In the genomic region with DNA sequence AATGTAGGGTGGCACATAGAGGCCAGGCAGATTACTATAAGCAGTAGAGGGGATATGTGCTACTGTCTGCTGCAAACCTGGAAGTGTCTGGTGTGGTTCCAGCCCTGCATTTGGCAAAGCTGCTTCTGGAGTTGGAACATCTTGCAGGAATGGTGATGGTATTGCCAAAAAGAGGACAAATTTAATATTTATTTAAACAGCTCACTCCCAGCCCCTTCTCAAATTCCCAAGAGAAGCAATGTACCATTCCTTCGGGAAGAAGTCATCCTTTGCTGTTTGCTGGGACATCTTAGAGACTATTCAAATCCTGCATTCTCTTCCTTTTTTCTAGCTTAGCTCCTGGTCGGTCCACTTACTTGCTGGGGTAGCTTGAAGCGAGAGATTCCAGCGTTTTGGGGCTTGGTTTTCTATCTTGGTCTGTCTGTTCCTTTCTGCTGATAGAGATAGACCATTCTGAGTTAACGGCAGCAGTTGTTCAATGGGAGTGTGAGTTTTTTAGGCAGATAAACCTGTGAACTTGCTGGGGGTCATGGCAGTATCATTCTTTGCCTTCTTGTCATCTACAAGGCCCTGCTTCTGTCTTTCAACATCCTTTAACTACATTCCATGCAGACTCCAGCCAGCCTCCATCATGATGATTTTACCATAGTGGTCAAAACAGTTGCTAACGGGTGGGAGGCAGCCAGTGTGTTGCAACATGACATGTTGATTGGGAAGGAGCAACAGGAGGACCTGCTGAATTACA, we compare ENCODE assay signal across 1 cellular context.
TF ChIP-seq lines count a peak whose summit lies in the region.

No MANE protein-coding gene starts in this region.

TF ChIP-seq in K562, 482 proteins besides CTCF, POLR2A, EP300 and RAD21 (continued from another document and continues in another):
- TF ChIP-seq, protein P1, sequence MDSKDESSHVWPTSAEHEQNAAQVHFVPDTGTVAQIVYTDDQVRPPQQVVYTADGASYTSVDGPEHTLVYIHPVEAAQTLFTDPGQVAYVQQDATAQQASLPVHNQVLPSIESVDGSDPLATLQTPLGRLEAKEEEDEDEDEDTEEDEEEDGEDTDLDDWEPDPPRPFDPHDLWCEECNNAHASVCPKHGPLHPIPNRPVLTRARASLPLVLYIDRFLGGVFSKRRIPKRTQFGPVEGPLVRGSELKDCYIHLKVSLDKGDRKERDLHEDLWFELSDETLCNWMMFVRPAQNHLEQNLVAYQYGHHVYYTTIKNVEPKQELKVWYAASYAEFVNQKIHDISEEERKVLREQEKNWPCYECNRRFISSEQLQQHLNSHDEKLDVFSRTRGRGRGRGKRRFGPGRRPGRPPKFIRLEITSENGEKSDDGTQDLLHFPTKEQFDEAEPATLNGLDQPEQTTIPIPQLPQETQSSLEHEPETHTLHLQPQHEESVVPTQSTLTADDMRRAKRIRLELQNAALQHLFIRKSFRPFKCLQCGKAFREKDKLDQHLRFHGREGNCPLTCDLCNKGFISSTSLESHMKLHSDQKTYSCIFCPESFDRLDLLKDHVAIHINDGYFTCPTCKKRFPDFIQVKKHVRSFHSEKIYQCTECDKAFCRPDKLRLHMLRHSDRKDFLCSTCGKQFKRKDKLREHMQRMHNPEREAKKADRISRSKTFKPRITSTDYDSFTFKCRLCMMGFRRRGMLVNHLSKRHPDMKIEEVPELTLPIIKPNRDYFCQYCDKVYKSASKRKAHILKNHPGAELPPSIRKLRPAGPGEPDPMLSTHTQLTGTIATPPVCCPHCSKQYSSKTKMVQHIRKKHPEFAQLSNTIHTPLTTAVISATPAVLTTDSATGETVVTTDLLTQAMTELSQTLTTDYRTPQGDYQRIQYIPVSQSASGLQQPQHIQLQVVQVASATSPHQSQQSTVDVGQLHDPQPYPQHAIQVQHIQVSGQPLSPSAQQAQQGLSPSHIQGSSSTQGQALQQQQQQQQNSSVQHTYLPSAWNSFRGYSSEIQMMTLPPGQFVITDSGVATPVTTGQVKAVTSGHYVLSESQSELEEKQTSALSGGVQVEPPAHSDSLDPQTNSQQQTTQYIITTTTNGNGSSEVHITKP (IDR thresholded peaks at IDR 0.05; ENCODE audit: partially characterized antibody) = peak; percentile 94
- TF ChIP-seq FOSL1 (tag; conservative IDR thresholded peaks at IDR 0.05) (peak; percentile 49), NCOA1 (IDR thresholded peaks at IDR 0.05; ENCODE audit: low read depth) (peak; percentile 94; the same call in 1 of the 2 replicates), NFE2 (IDR thresholded peaks at IDR 0.05; ENCODE audit: low read depth) (peak; percentile 22; the same call in 1 of the 2 replicates), CCNT2 (IDR thresholded peaks at IDR 0.05; ENCODE audit: borderline replicate concordance, extremely low read depth, insufficient read length, low read depth, low read length) (peak; percentile 77), ZNF589 (CRISPR knock-in tag; IDR thresholded peaks at IDR 0.05; ENCODE audit: low read depth) (peak; percentile 58; the same call in 1 of the 2 replicates), POLR2AphosphoS5 (IDR thresholded peaks at IDR 0.05; ENCODE audit: control insufficient read depth, insufficient read depth, low read depth, low read length) (peak; percentile 98), NR2C1 (IDR thresholded peaks at IDR 0.05) (peak; percentile 83), NR2C1 (tag; IDR thresholded peaks at IDR 0.05) (peak; percentile 87), CREB1 (IDR thresholded peaks at IDR 0.05) (peak; percentile 76; the same call in 1 of the 2 replicates), CREB1 (CRISPR knock-in tag; IDR thresholded peaks at IDR 0.05) (no peak), NBN (IDR thresholded peaks at IDR 0.05; ENCODE audit: low read depth) (peak; percentile 93), KAT2B (IDR thresholded peaks at IDR 0.05; ENCODE audit: low read depth, low read length) (no peak), SMARCE1 (IDR thresholded peaks at IDR 0.05) (peak; percentile 86; the same call in 1 of the 2 replicates), BRF1 (IDR thresholded peaks at IDR 0.05; ENCODE audit: borderline replicate concordance, extremely low read depth, insufficient read length) (no peak), SMARCC2 (IDR thresholded peaks at IDR 0.05; ENCODE audit: low read depth) (peak; percentile 49; the same call in 1 of the 2 replicates), PURB (CRISPR knock-in tag; IDR thresholded peaks at IDR 0.05; ENCODE audit: low read depth) (no peak), MEF2D (tag; conservative IDR thresholded peaks at IDR 0.05; ENCODE audit: low read depth) (0 out of 2 replicates have a peak, but pooled peaks have one; percentile 62), ATF1 (CRISPR knock-in tag; IDR thresholded peaks at IDR 0.05) (no peak), ATF1 (tag; IDR thresholded peaks at IDR 0.05) (peak; percentile 29; the same call in 1 of the 2 replicates), CEBPG (CRISPR knock-in tag; IDR thresholded peaks at IDR 0.05) (peak; percentile 89), CEBPG (tag; conservative IDR thresholded peaks at IDR 0.05 in 1 of 2, IDR thresholded peaks at IDR 0.05 in 1 of 2) (peak; percentile 51 to 59; a peak in 3 of 4 replicates), CBX3 (IDR thresholded peaks at IDR 0.05; ENCODE audit: borderline replicate concordance in 1 of 2, low read length in 2 of 2) (peak in 1 of 2 experiments; percentile 64; a peak in 1 of 3 replicates), ZNF197 (CRISPR knock-in tag; IDR thresholded peaks at IDR 0.05; ENCODE audit: low read depth) (0 out of 2 replicates have a peak, but pooled peaks have one; percentile 55), MYC (IDR thresholded peaks at IDR 0.05; ENCODE audit: low read depth, low read length) (peak; percentile 21; the same call in 1 of the 2 replicates), MYC (CRISPR knock-in tag; IDR thresholded peaks at IDR 0.05; ENCODE audit: borderline replicate concordance, low read depth) (no peak), NCOA2 (IDR thresholded peaks at IDR 0.05; ENCODE audit: partially characterized antibody in 2 of 2) (peak; percentile 87 to 88), SPI1 (IDR thresholded peaks at IDR 0.05; ENCODE audit: borderline replicate concordance, low read depth, low read length) (peak; percentile 60; the same call in 1 of the 2 replicates), MTA2 (IDR thresholded peaks at IDR 0.05; ENCODE audit: low read depth) (peak; percentile 97), CBFA2T3 (IDR thresholded peaks at IDR 0.05) (peak; percentile 100), NR2C2 (CRISPR knock-in tag; IDR thresholded peaks at IDR 0.05) (0 out of 2 replicates have a peak, but pooled peaks have one; percentile 40), NR2C2 (tag; IDR thresholded peaks at IDR 0.05) (peak; percentile 76)
- TF ChIP-seq, protein P2, sequence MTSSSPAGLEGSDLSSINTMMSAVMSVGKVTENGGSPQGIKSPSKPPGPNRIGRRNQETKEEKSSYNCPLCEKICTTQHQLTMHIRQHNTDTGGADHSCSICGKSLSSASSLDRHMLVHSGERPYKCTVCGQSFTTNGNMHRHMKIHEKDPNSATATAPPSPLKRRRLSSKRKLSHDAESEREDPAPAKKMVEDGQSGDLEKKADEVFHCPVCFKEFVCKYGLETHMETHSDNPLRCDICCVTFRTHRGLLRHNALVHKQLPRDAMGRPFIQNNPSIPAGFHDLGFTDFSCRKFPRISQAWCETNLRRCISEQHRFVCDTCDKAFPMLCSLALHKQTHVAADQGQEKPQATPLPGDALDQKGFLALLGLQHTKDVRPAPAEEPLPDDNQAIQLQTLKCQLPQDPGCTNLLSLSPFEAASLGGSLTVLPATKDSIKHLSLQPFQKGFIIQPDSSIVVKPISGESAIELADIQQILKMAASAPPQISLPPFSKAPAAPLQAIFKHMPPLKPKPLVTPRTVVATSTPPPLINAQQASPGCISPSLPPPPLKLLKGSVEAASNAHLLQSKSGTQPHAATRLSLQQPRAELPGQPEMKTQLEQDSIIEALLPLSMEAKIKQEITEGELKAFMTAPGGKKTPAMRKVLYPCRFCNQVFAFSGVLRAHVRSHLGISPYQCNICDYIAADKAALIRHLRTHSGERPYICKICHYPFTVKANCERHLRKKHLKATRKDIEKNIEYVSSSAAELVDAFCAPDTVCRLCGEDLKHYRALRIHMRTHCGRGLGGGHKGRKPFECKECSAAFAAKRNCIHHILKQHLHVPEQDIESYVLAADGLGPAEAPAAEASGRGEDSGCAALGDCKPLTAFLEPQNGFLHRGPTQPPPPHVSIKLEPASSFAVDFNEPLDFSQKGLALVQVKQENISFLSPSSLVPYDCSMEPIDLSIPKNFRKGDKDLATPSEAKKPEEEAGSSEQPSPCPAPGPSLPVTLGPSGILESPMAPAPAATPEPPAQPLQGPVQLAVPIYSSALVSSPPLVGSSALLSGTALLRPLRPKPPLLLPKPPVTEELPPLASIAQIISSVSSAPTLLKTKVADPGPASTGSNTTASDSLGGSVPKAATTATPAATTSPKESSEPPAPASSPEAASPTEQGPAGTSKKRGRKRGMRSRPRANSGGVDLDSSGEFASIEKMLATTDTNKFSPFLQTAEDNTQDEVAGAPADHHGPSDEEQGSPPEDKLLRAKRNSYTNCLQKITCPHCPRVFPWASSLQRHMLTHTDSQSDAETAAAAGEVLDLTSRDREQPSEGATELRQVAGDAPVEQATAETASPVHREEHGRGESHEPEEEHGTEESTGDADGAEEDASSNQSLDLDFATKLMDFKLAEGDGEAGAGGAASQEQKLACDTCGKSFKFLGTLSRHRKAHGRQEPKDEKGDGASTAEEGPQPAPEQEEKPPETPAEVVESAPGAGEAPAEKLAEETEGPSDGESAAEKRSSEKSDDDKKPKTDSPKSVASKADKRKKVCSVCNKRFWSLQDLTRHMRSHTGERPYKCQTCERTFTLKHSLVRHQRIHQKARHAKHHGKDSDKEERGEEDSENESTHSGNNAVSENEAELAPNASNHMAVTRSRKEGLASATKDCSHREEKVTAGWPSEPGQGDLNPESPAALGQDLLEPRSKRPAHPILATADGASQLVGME (CRISPR knock-in tag; IDR thresholded peaks at IDR 0.05) = 0 out of 2 replicates have a peak, but pooled peaks have one; percentile 15
- TF ChIP-seq, protein P3, sequence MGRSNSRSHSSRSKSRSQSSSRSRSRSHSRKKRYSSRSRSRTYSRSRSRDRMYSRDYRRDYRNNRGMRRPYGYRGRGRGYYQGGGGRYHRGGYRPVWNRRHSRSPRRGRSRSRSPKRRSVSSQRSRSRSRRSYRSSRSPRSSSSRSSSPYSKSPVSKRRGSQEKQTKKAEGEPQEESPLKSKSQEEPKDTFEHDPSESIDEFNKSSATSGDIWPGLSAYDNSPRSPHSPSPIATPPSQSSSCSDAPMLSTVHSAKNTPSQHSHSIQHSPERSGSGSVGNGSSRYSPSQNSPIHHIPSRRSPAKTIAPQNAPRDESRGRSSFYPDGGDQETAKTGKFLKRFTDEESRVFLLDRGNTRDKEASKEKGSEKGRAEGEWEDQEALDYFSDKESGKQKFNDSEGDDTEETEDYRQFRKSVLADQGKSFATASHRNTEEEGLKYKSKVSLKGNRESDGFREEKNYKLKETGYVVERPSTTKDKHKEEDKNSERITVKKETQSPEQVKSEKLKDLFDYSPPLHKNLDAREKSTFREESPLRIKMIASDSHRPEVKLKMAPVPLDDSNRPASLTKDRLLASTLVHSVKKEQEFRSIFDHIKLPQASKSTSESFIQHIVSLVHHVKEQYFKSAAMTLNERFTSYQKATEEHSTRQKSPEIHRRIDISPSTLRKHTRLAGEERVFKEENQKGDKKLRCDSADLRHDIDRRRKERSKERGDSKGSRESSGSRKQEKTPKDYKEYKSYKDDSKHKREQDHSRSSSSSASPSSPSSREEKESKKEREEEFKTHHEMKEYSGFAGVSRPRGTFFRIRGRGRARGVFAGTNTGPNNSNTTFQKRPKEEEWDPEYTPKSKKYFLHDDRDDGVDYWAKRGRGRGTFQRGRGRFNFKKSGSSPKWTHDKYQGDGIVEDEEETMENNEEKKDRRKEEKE (IDR thresholded peaks at IDR 0.05; ENCODE audit: borderline replicate concordance in 1 of 2, control insufficient read depth in 1 of 2, low read depth in 2 of 2, low read length in 1 of 2) = no peak
- TF ChIP-seq, protein P4, sequence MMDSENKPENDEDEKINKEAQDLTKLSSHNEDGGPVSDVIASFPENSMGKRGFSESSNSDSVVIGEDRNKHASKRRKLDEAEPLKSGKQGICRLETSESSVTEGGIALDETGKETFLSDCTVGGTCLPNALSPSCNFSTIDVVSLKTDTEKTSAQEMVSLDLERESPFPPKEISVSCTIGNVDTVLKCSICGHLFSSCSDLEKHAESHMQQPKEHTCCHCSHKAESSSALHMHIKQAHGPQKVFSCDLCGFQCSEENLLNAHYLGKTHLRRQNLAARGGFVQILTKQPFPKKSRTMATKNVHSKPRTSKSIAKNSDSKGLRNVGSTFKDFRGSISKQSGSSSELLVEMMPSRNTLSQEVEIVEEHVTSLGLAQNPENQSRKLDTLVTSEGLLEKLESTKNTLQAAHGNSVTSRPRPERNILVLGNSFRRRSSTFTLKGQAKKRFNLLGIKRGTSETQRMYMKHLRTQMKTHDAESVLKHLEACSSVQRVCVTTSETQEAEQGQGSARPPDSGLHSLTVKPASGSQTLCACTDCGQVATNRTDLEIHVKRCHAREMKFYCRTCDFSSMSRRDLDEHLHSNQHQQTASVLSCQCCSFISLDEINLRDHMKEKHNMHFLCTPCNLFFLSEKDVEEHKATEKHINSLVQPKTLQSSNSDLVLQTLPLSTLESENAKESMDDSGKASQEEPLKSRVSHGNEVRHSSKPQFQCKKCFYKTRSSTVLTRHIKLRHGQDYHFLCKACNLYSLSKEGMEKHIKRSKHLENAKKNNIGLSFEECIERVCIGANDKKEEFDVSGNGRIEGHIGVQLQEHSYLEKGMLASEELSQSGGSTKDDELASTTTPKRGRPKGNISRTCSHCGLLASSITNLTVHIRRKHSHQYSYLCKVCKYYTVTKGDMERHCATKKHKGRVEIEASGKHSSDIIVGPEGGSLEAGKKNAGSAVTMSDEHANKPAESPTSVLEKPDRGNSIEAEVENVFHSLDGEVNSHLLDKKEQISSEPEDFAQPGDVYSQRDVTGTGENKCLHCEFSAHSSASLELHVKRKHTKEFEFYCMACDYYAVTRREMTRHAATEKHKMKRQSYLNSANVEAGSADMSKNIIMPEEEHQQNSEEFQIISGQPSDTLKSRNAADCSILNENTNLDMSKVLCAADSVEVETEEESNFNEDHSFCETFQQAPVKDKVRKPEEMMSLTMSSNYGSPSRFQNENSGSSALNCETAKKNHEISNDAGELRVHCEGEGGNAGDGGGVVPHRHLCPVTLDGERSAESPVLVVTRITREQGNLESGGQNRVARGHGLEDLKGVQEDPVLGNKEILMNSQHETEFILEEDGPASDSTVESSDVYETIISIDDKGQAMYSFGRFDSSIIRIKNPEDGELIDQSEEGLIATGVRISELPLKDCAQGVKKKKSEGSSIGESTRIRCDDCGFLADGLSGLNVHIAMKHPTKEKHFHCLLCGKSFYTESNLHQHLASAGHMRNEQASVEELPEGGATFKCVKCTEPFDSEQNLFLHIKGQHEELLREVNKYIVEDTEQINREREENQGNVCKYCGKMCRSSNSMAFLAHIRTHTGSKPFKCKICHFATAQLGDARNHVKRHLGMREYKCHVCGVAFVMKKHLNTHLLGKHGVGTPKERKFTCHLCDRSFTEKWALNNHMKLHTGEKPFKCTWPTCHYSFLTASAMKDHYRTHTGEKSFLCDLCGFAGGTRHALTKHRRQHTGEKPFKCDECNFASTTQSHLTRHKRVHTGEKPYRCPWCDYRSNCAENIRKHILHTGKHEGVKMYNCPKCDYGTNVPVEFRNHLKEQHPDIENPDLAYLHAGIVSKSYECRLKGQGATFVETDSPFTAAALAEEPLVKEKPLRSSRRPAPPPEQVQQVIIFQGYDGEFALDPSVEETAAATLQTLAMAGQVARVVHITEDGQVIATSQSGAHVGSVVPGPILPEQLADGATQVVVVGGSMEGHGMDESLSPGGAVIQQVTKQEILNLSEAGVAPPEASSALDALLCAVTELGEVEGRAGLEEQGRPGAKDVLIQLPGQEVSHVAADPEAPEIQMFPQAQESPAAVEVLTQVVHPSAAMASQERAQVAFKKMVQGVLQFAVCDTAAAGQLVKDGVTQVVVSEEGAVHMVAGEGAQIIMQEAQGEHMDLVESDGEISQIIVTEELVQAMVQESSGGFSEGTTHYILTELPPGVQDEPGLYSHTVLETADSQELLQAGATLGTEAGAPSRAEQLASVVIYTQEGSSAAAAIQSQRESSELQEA (IDR thresholded peaks at IDR 0.05; ENCODE audit: low read depth) = no peak
